In the genomic region with DNA sequence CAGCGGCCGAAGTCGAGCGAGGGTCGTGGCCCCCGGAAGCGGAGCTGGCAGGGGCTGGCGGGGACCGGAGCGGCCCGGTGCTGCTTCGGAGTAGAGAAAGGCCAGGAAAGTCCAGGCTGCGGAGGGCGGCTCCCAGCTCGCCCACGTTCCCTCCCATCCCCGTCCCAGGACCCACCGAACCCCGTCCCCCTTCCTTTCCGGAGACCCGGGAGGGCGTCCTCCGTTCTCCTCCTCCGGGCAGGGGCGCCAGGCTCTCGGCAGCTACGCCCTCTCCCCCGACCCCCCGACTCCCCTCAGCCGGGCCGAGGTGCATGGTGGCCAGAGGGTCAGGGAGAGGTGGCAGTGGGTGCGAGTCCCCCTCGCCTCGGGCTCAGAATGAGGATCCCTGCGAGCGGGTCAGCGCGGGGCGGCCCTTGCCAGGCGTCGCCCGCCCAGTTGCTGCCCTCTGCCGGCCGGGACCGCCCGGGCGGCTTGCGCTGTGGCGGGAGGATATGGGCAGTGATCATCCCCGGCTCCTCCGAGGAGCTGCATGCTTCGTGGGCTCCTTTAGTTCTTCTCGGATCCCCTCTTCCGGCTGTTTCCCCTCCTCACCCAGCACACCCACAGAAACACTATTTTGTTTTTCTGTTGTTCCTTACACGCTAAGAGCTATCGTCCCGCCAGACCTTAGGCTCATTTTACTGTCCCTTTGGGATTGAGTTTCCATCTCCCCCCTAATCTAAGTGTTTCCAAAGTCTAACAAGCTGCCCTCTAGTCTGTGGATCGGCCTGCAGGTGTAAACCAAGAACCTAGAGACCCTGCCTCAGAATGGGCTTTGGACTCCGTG, we compare ENCODE assay signal across 1 cellular context.
TF ChIP-seq lines count a peak whose summit lies in the region.

No MANE protein-coding gene starts in this region.

TF ChIP-seq in K562, 482 proteins besides CTCF, POLR2A, EP300 and RAD21 (continued from another document and continues in another):
- peak; percentile 74 for TF ChIP-seq MGA (IDR thresholded peaks at IDR 0.05)
- peak; percentile 65 for TF ChIP-seq E2F8 (IDR thresholded peaks at IDR 0.05; ENCODE audit: low read depth, partially characterized antibody)
- peak; percentile 81 for TF ChIP-seq PCBP1 (IDR thresholded peaks at IDR 0.05; ENCODE audit: low read depth, low read length, poor library complexity, severe bottlenecking)
- peak in 1 of 2 experiments; percentile 73; a peak in 2 of 4 replicates for TF ChIP-seq TEAD1 (CRISPR knock-in tag; IDR thresholded peaks at IDR 0.05)
- TF ChIP-seq ZNF263 (CRISPR knock-in tag; IDR thresholded peaks at IDR 0.05; ENCODE audit: borderline replicate concordance) = peak; percentile 78
- peak; percentile 34 for TF ChIP-seq ZNF121 (CRISPR knock-in tag; conservative IDR thresholded peaks at IDR 0.05)
- no peak for TF ChIP-seq GTF2E2 (tag; IDR thresholded peaks at IDR 0.05)
- no peak for TF ChIP-seq ZNF311 (CRISPR knock-in tag; IDR thresholded peaks at IDR 0.05)
- peak; percentile 66 for TF ChIP-seq SMC3 (conservative IDR thresholded peaks at IDR 0.05; ENCODE audit: insufficient read depth, low read depth, low read length)
- TF ChIP-seq ZNF830 (CRISPR knock-in tag; IDR thresholded peaks at IDR 0.05) = no peak
- peak; percentile 27; the same call in 1 of the 2 replicates for TF ChIP-seq GATAD2B (IDR thresholded peaks at IDR 0.05; ENCODE audit: borderline replicate concordance)
- peak; percentile 78 for TF ChIP-seq PRDM10 (IDR thresholded peaks at IDR 0.05; ENCODE audit: partially characterized antibody)
- 0 out of 2 replicates have a peak, but pooled peaks have one; percentile 26 for TF ChIP-seq DPF2 (IDR thresholded peaks at IDR 0.05)
- TF ChIP-seq, protein P1, sequence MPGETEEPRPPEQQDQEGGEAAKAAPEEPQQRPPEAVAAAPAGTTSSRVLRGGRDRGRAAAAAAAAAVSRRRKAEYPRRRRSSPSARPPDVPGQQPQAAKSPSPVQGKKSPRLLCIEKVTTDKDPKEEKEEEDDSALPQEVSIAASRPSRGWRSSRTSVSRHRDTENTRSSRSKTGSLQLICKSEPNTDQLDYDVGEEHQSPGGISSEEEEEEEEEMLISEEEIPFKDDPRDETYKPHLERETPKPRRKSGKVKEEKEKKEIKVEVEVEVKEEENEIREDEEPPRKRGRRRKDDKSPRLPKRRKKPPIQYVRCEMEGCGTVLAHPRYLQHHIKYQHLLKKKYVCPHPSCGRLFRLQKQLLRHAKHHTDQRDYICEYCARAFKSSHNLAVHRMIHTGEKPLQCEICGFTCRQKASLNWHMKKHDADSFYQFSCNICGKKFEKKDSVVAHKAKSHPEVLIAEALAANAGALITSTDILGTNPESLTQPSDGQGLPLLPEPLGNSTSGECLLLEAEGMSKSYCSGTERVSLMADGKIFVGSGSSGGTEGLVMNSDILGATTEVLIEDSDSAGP (CRISPR knock-in tag; IDR thresholded peaks at IDR 0.05) = 0 out of 2 replicates have a peak, but pooled peaks have one; percentile 29
- TF ChIP-seq, protein P2, sequence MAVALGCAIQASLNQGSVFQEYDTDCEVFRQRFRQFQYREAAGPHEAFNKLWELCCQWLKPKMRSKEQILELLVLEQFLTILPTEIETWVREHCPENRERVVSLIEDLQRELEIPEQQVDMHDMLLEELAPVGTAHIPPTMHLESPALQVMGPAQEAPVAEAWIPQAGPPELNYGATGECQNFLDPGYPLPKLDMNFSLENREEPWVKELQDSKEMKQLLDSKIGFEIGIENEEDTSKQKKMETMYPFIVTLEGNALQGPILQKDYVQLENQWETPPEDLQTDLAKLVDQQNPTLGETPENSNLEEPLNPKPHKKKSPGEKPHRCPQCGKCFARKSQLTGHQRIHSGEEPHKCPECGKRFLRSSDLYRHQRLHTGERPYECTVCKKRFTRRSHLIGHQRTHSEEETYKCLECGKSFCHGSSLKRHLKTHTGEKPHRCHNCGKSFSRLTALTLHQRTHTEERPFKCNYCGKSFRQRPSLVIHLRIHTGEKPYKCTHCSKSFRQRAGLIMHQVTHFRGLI (CRISPR knock-in tag; IDR thresholded peaks at IDR 0.05) = no peak
- TF ChIP-seq SMAD4 (CRISPR knock-in tag; conservative IDR thresholded peaks at IDR 0.05) = peak; percentile 9; the same call in 1 of the 2 replicates
- peak in 2 of 3 experiments; percentile 58 to 67 for TF ChIP-seq YY1 (IDR thresholded peaks at IDR 0.05; ENCODE audit: borderline replicate concordance in 1 of 3, control insufficient read depth in 1 of 3, extremely low read depth in 1 of 3, insufficient read depth in 3 of 3, insufficient read length in 1 of 3, insufficient replicate concordance in 2 of 3, low read depth in 1 of 3, low read length in 2 of 3)
- peak; percentile 52 for TF ChIP-seq SUPT5H (IDR thresholded peaks at IDR 0.05)
- TF ChIP-seq STAG1 (CRISPR knock-in tag; IDR thresholded peaks at IDR 0.05; ENCODE audit: borderline replicate concordance) = peak; percentile 45; the same call in 1 of the 2 replicates
- TF ChIP-seq TEAD4 (IDR thresholded peaks at IDR 0.05; ENCODE audit: low read length) = no peak
- no peak for TF ChIP-seq TEAD4 (CRISPR knock-in tag; IDR thresholded peaks at IDR 0.05; ENCODE audit: borderline replicate concordance)
- TF ChIP-seq TBP (optimal IDR thresholded peaks at IDR 0.05; ENCODE audit: low read depth, low read length) = peak; percentile 60
- TF ChIP-seq HOMEZ (CRISPR knock-in tag; IDR thresholded peaks at IDR 0.05) = no peak
